ENCODE assay signal across 16 cellular contexts in genomic region chr2:218040883-218041282, GRCh38. TPM values are rescaled to one million over a fixed set of nuclear protein-coding genes. Genes with fewer than 3 reads are reported as not detected.
DNase-seq lines count a peak whose midpoint lies in the region; ATAC-seq, FAIRE-seq and TF ChIP-seq lines count a peak whose summit lies in the region.
"Had no signal": no experiment of that assay in that cellular context is flagged by ENCODE, and none has a peak within 500 bp of the region (broad histone marks: within the 10 kb centered on the region; RNA-seq: fewer than 3 reads in every experiment).

No MANE protein-coding gene starts in this region.

- H3K36me3 Mint-ChIP-seq in T-helper 1 cell treated with Interleukin-12 subunit alpha and Interleukin-12 subunit beta and Interleukin-4 antibody, amounts not matched to agents 30 μg/mL and 1 μg/mL, for 36 hours (ENCODE audit: low read depth) = peaks cover 17% of the 10 kb centered on the region
- peaks cover 2 to 3% of the 10 kb centered on the region in 2 donors for H3K36me3 Mint-ChIP-seq in activated T-cell treated with anti-CD3 and anti-CD28 coated beads, Interleukin-2, amount 50 U/mL, for 72 hours (ENCODE audit: insufficient read depth in 2 of 2)
- no peaks in the 10 kb centered on the region for H3K36me3 Mint-ChIP-seq in activated T-helper 17 cell treated with anti-CD3 and anti-CD28 coated beads, Interleukin-2, amount 50 U/mL, for 72 hours (ENCODE audit: low read depth)

- ATAC-seq in activated T-cell treated with anti-CD3 and anti-CD28 coated beads, Interleukin-2, amount 50 U/mL, for 72 hours (replicated peaks in 1 of 2) = no peak
- ATAC-seq in activated T-helper 17 cell treated with anti-CD3 and anti-CD28 coated beads, Interleukin-2, amount 50 U/mL, for 72 hours (replicated peaks) = no peak
- ATAC-seq in HG03521 (IDR thresholded peaks at IDR 0.05; ENCODE audit: unreplicated experiment) = no peak
- ATAC-seq: GM23338 had no signal

- H3K4me3 Mint-ChIP-seq in T-helper 1 cell treated with Interleukin-12 subunit alpha and Interleukin-12 subunit beta and Interleukin-4 antibody, amounts not matched to agents 30 μg/mL and 1 μg/mL, for 36 hours = no peak overlapping the region
- H3K4me3 Mint-ChIP-seq in activated T-cell treated with anti-CD3 and anti-CD28 coated beads, Interleukin-2, amount 50 U/mL, for 72 hours = no peak overlapping the region
- no peak overlapping the region for H3K4me3 Mint-ChIP-seq in activated T-helper 17 cell treated with anti-CD3 and anti-CD28 coated beads, Interleukin-2, amount 50 U/mL, for 72 hours
- H3K4me3 Mint-ChIP-seq: CD8-positive, alpha-beta memory T cell; GM23338 had no signal

- H3K4me1 Mint-ChIP-seq in T-helper 1 cell treated with Interleukin-12 subunit alpha and Interleukin-12 subunit beta and Interleukin-4 antibody, amounts not matched to agents 30 μg/mL and 1 μg/mL, for 36 hours (ENCODE audit: low read depth) = peaks cover 26% of the 10 kb centered on the region
- H3K4me1 Mint-ChIP-seq in activated T-cell treated with anti-CD3 and anti-CD28 coated beads, Interleukin-2, amount 50 U/mL, for 72 hours (ENCODE audit: low read depth) = no peaks in the 10 kb centered on the region
- H3K4me1 Mint-ChIP-seq in activated T-helper 17 cell treated with anti-CD3 and anti-CD28 coated beads, Interleukin-2, amount 50 U/mL, for 72 hours = no peaks in the 10 kb centered on the region

- DNase-seq in T-helper 1 cell (no peak), GM12892 (ENCODE audit: insufficient read length) (no peak), SW480 (ENCODE audit: low spot score) (no peak)
- no peak for DNase-seq in activated T-cell treated with anti-CD3 and anti-CD28 coated beads, Interleukin-2, amount 50 U/mL, for 72 hours
- DNase-seq in activated T-cell treated with anti-CD3 and anti-CD28 coated beads, Interleukin-2, amount 50 U/mL, for 48 hours = no peak
- DNase-seq: AML-193, Caco-2, DND-41, GDM1, H7 had no signal

- no peak for TF ChIP-seq POLR2A in GM12892 (IDR thresholded peaks at IDR 0.05; ENCODE audit: low read depth, low read length)

- peaks cover 8% of the 10 kb centered on the region for H3K27me3 Mint-ChIP-seq in T-helper 1 cell treated with Interleukin-12 subunit alpha and Interleukin-12 subunit beta and Interleukin-4 antibody, amounts not matched to agents 30 μg/mL and 1 μg/mL, for 36 hours (ENCODE audit: low read depth)
- peaks cover 27% of the 10 kb centered on the region for H3K27me3 Mint-ChIP-seq in activated T-cell treated with anti-CD3 and anti-CD28 coated beads, Interleukin-2, amount 50 U/mL, for 72 hours (ENCODE audit: low read depth)
- H3K27me3 Mint-ChIP-seq in activated T-helper 17 cell treated with anti-CD3 and anti-CD28 coated beads, Interleukin-2, amount 50 U/mL, for 72 hours = peaks cover 11% of the 10 kb centered on the region

- peak; percentile 36 for FAIRE-seq in GM12892 (lab: Jason Lieb, UNC)

- H3K27ac Mint-ChIP-seq in T-helper 1 cell treated with Interleukin-12 subunit alpha and Interleukin-12 subunit beta and Interleukin-4 antibody, amounts not matched to agents 30 μg/mL and 1 μg/mL, for 36 hours = peak overlapping the region; percentile 75
- peak overlapping the region; percentile 76 for H3K27ac Mint-ChIP-seq in activated T-cell treated with anti-CD3 and anti-CD28 coated beads, Interleukin-2, amount 50 U/mL, for 72 hours
- peak overlapping the region; percentile 53 for H3K27ac Mint-ChIP-seq in activated T-helper 17 cell treated with anti-CD3 and anti-CD28 coated beads, Interleukin-2, amount 50 U/mL, for 72 hours
- H3K27ac Mint-ChIP-seq: CD8-positive, alpha-beta memory T cell; GM23338 had no signal

- peaks cover 28% of the 10 kb centered on the region for H3K9me3 Mint-ChIP-seq in T-helper 1 cell treated with Interleukin-12 subunit alpha and Interleukin-12 subunit beta and Interleukin-4 antibody, amounts not matched to agents 30 μg/mL and 1 μg/mL, for 36 hours
- peaks cover 3 to 5% of the 10 kb centered on the region in 2 donors for H3K9me3 Mint-ChIP-seq in activated T-cell treated with anti-CD3 and anti-CD28 coated beads, Interleukin-2, amount 50 U/mL, for 72 hours
- peaks cover 5% of the 10 kb centered on the region for H3K9me3 Mint-ChIP-seq in activated T-helper 17 cell treated with anti-CD3 and anti-CD28 coated beads, Interleukin-2, amount 50 U/mL, for 72 hours

RNA-seq across cellular contexts. Expression of gene RUFY4, which starts 28.2 kb away (rescaled TPM):
- total RNA-seq in activated T-cell treated with anti-CD3 and anti-CD28 coated beads, Interleukin-2, amount 50 U/mL, for 72 hours = 1 to 10 TPM in 1 of 2 donors, under 1 TPM in 1; 0.84 to 1.9 TPM
- polyA plus RNA-seq in GM12892 (2012; ENCODE audit: missing spikeins) = 5.0 TPM
- total RNA-seq in activated T-helper 17 cell treated with anti-CD3 and anti-CD28 coated beads, Interleukin-2, amount 50 U/mL, for 72 hours = 1 to 10 TPM in 1 of 2 donors, under 1 TPM in 1; 0.19 to 2.4 TPM
- total RNA-seq: Caco-2; CD8-positive, alpha-beta memory T cell; GM23338; H7; HT1080 had no signal
- polyA plus RNA-seq: CD8-positive, alpha-beta memory T cell had no signal

RNA-seq across cellular contexts. Expression of gene TNS1, which starts 38.1 kb away (rescaled TPM):
- under 1 TPM; 0.65 to 0.93 TPM for total RNA-seq in activated T-cell treated with anti-CD3 and anti-CD28 coated beads, Interleukin-2, amount 50 U/mL, for 72 hours
- 1.6 TPM for polyA plus RNA-seq in GM12892 (2012; ENCODE audit: missing spikeins)
- total RNA-seq in activated T-helper 17 cell treated with anti-CD3 and anti-CD28 coated beads, Interleukin-2, amount 50 U/mL, for 72 hours = 10 to 100 TPM in 1 of 2 donors, 1 to 10 TPM in 1; 4.4 to 44.9 TPM
- polyA plus RNA-seq: CD8-positive, alpha-beta memory T cell had no signal
